In genomic region chr17:28958820-28959455, GRCh38 we compare ENCODE assay signal across 1 cellular context.
TF ChIP-seq lines count a peak whose summit lies in the region.

No MANE protein-coding gene starts in this region.

TF ChIP-seq in GM12878, 131 proteins besides CTCF, POLR2A, EP300 and RAD21:
- no peak for TF ChIP-seq CBFB (IDR thresholded peaks at IDR 0.05; ENCODE audit: low read depth)
- TF ChIP-seq ATF7 (IDR thresholded peaks at IDR 0.05; ENCODE audit: low read depth): no peak
- no peak for TF ChIP-seq BHLHE40 (IDR thresholded peaks at IDR 0.05; ENCODE audit: borderline replicate concordance in 1 of 2, low read depth in 2 of 2, low read length in 1 of 2)
- TF ChIP-seq SIN3A (IDR thresholded peaks at IDR 0.05; ENCODE audit: low read depth, low read length): no peak
- no peak for TF ChIP-seq TARDBP (IDR thresholded peaks at IDR 0.05; ENCODE audit: borderline replicate concordance)
- TF ChIP-seq CREM (IDR thresholded peaks at IDR 0.05; ENCODE audit: low read depth): no peak
- TF ChIP-seq MTA2 (IDR thresholded peaks at IDR 0.05; ENCODE audit: low read depth): no peak
- TF ChIP-seq NR2C2 (IDR thresholded peaks at IDR 0.05; ENCODE audit: borderline replicate concordance, control insufficient read depth, insufficient read length, low read depth): no peak
- TF ChIP-seq RFX5 (IDR thresholded peaks at IDR 0.05; ENCODE audit: low read depth, low read length): no peak
- TF ChIP-seq HCFC1 (IDR thresholded peaks at IDR 0.05; ENCODE audit: low read length): no peak
- TF ChIP-seq POLR2AphosphoS2 (IDR thresholded peaks at IDR 0.05; ENCODE audit: low read depth, low read length): no peak
- TF ChIP-seq PAX8 (IDR thresholded peaks at IDR 0.05): no peak
- TF ChIP-seq NKRF (conservative IDR thresholded peaks at IDR 0.05): no peak
- TF ChIP-seq EED (IDR thresholded peaks at IDR 0.05; ENCODE audit: low read depth): no peak
- TF ChIP-seq IRF4 (IDR thresholded peaks at IDR 0.05; ENCODE audit: low read depth, low read length): no peak
